In the genomic region with DNA sequence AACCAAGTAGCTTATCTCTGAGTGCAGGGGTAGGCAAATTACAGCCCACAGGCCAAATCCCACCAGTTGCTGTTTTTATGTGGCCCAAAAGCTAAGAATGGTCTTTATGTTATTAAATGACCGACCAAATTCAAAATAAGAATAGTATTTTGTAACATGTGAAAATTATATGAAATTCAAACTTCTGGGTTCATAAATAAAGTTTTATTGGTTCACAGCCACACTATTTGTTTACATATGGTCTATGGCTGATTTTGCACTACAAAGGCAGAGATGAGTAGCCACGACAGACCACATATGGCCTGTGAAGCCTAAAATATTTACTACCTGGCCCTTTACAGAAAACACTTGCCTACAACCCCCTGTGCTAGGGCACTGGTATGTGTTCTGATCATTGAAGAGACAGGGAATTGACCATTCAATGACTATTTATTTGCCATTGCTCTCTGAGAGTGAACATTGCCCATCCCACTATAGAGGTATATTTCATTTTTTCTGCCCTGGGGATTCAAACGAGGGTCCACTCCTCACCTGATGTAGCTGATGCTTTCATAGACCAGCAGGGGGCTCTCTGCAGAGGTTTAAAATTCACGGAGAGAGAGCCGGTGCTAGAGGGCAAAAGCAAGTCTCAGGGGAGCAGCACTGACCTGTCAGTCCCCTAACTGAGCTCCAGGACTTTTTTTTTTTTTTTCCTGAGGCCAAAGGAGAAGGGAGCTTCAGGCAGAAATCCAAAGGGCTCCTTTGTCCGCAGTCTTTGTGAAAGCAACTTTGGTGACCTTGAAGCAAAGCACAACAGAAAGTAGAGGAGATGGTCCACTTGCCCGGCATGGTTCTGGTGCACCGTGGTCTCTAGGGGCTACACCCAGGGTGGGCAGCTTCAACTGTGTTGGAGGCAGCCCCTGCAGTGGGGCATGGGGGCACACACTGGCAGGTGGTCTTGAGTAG, we compare ENCODE assay signal across 9 cellular contexts. TPM values are rescaled to one million over a fixed set of nuclear protein-coding genes. Genes with fewer than 3 reads are reported as not detected.
DNase-seq lines count a peak whose midpoint lies in the region; ATAC-seq, FAIRE-seq and TF ChIP-seq lines count a peak whose summit lies in the region.
"Had no signal": no experiment of that assay in that cellular context is flagged by ENCODE, and none has a peak within 500 bp of the region (broad histone marks: within the 10 kb centered on the region; RNA-seq: fewer than 3 reads in every experiment).

No MANE protein-coding gene starts in this region.

- no peak overlapping the region for H3K4me3 Mint-ChIP-seq in CD4-positive, CD25-positive, alpha-beta regulatory T cell

- no peaks in the 10 kb centered on the region for H3K4me1 ChIP-seq in CD4-positive, CD25-positive, alpha-beta regulatory T cell (ENCODE audit: control insufficient read depth, insufficient read depth, low read length, poor library complexity, severe bottlenecking)
- H3K4me1 ChIP-seq in psoas muscle = no peaks in the 10 kb centered on the region

- no peak for TF ChIP-seq POLR2A in H54 (IDR thresholded peaks at IDR 0.05; ENCODE audit: low read depth, low read length)

- no peaks in the 10 kb centered on the region for H3K9me3 ChIP-seq in CD4-positive, CD25-positive, alpha-beta regulatory T cell (ENCODE audit: control insufficient read depth in 2 of 2, low read length in 2 of 2)
- no peaks in the 10 kb centered on the region for H3K9me3 ChIP-seq in psoas muscle

- TF ChIP-seq CTCF in fibroblast of villous mesenchyme (IDR thresholded peaks at IDR 0.05; ENCODE audit: insufficient read depth, low read depth, low read length) = peak; percentile 82
- TF ChIP-seq CTCF in psoas muscle (IDR thresholded peaks at IDR 0.05) = peak; percentile 54

- ATAC-seq in CD4-positive, CD25-positive, alpha-beta regulatory T cell (ENCODE audit: low read depth in 2 of 2) = peak in 1 of 2 donors; percentile 55
- ATAC-seq in psoas muscle = peak in 1 of 4 donors; percentile 60
- ATAC-seq in GM19035 (IDR thresholded peaks at IDR 0.05; ENCODE audit: unreplicated experiment) = no peak

- no peak overlapping the region for H3K4me3 ChIP-seq in CD4-positive, CD25-positive, alpha-beta regulatory T cell (ENCODE audit: low read depth, low read length)
- H3K4me3 ChIP-seq in fibroblast of villous mesenchyme (ENCODE audit: low read depth, low read length) = no peak overlapping the region
- H3K4me3 ChIP-seq in psoas muscle = no peak overlapping the region

- no peak for FAIRE-seq in H54 (lab: Jason Lieb, UNC)
- FAIRE-seq: islet of Langerhans had no signal

- H3K9me3 Mint-ChIP-seq in CD4-positive, CD25-positive, alpha-beta regulatory T cell = peaks cover 0 to 3% (median 0%) of the 10 kb centered on the region in 7 donors

- no peaks in the 10 kb centered on the region for H3K36me3 ChIP-seq in CD4-positive, CD25-positive, alpha-beta regulatory T cell (ENCODE audit: control insufficient read depth, insufficient read depth, low read length)
- no peaks in the 10 kb centered on the region for H3K36me3 ChIP-seq in psoas muscle (ENCODE audit: insufficient read depth in 1 of 2, low read depth in 1 of 2)

- peaks cover 5% of the 10 kb centered on the region for H3K27me3 ChIP-seq in CD4-positive, CD25-positive, alpha-beta regulatory T cell (ENCODE audit: control insufficient read depth, insufficient read depth, low read length)
- peaks cover 0 to 10% (median 2%) of the 10 kb centered on the region in 3 donors for H3K27me3 ChIP-seq in psoas muscle (ENCODE audit: insufficient read depth in 3 of 3, low read length in 2 of 3)

- H3K36me3 Mint-ChIP-seq in CD4-positive, CD25-positive, alpha-beta regulatory T cell = no peaks in the 10 kb centered on the region

- intact Hi-C loops in psoas muscle (cut with DNase I) = loop anchor here in 1 of 2 donors (1.0 kb wide), 1 partner anchor 80 kb away; no protein-coding TSS in a partner anchor

- 29 to 32% (median 29%) methylated on average over 8 of the region's 8 CpGs for WGBS in psoas muscle, 3 donors

- DNase-seq in CD4-positive, CD25-positive, alpha-beta regulatory T cell = peak; percentile 12 to 51 (median 47)
- DNase-seq in H54 (ENCODE audit: insufficient read length, low spot score) (peak; percentile 47), NCI-H69 (lab: John Stamatoyannopoulos, UW) (peak; percentile 64), activated T-cell treated with anti-CD3 and anti-CD28 coated beads for 4 hours (peak; percentile 38), fibroblast of villous mesenchyme (ENCODE audit: low read depth) (peak; percentile 43), psoas muscle (no peak), H4 (ENCODE audit: low spot score) (no peak)

- no peak overlapping the region for H3K27ac Mint-ChIP-seq in CD4-positive, CD25-positive, alpha-beta regulatory T cell

- peaks cover 27% of the 10 kb centered on the region for H3K27me3 Mint-ChIP-seq in CD4-positive, CD25-positive, alpha-beta regulatory T cell

- no peak overlapping the region for H3K27ac ChIP-seq in CD4-positive, CD25-positive, alpha-beta regulatory T cell (ENCODE audit: insufficient read depth, low read length, poor library complexity, severe bottlenecking)
- no peak overlapping the region for H3K27ac ChIP-seq in psoas muscle

- peaks cover 0 to 5% (median 0%) of the 10 kb centered on the region in 4 donors for H3K4me1 Mint-ChIP-seq in CD4-positive, CD25-positive, alpha-beta regulatory T cell

RNA-seq across cellular contexts. Expression of a gene that starts 7.3 kb away (rescaled TPM):
- 58.9 TPM for total RNA-seq in CD4-positive, CD25-positive, alpha-beta regulatory T cell
- 10 to 100 TPM; 37.3 to 46.5 (median 42.9) TPM for polyA plus RNA-seq in CD4-positive, CD25-positive, alpha-beta regulatory T cell
- total RNA-seq in fibroblast of villous mesenchyme (77.7 and 85.4 TPM in 2 replicates), psoas muscle (10 to 100 TPM; 29.6 to 52.3 (median 49.5) TPM)
- polyA plus RNA-seq in psoas muscle = 100 to 1,000 TPM in 1 of 3 donors, 10 to 100 TPM in 2; 48.2 to 104 (median 58.9) TPM
- total RNA-seq in H4 (2014; rRNA removed; shearing (Covaris generic)) = 55.3 and 64.6 TPM in 2 replicates

RNA-seq across cellular contexts. Expression of a gene that starts 31.7 kb away (rescaled TPM):
- total RNA-seq in CD4-positive, CD25-positive, alpha-beta regulatory T cell = not detected
- polyA plus RNA-seq in CD4-positive, CD25-positive, alpha-beta regulatory T cell = not detected
- total RNA-seq in fibroblast of villous mesenchyme (not detected in 2 replicates), psoas muscle (not detected)
- polyA plus RNA-seq in psoas muscle = under 1 TPM in 1 of 3 donors, not detected in 2; 0.01 TPM
- total RNA-seq in H4 (2014; rRNA removed; shearing (Covaris generic)) = 0.08 and 0.12 TPM in 2 replicates

RNA-seq across cellular contexts. Expression of a gene that starts 46.3 kb away (rescaled TPM):
- total RNA-seq in CD4-positive, CD25-positive, alpha-beta regulatory T cell = 0.25 TPM
- polyA plus RNA-seq in CD4-positive, CD25-positive, alpha-beta regulatory T cell = under 1 TPM in 2 of 4 donors, not detected in 2; 0.22 to 0.32 TPM
- 7.1 and 7.3 TPM in 2 replicates for total RNA-seq in fibroblast of villous mesenchyme
- total RNA-seq in psoas muscle = 1 to 10 TPM; 1.2 to 2.0 (median 1.3) TPM
- polyA plus RNA-seq in psoas muscle = 1 to 10 TPM in 2 of 3 donors, under 1 TPM in 1; 0.82 to 2.1 (median 1.1) TPM
- 0.64 TPM in 1 of 2 replicates, not detected in the other for total RNA-seq in H4 (2014; rRNA removed; shearing (Covaris generic))

RNA-seq across cellular contexts. Expression of a gene that starts 48.9 kb away (rescaled TPM):
- total RNA-seq in CD4-positive, CD25-positive, alpha-beta regulatory T cell = 52.3 TPM
- 1 to 10 TPM; 1.5 to 5.8 (median 4.6) TPM for polyA plus RNA-seq in CD4-positive, CD25-positive, alpha-beta regulatory T cell
- total RNA-seq in fibroblast of villous mesenchyme (9.5 and 11.6 TPM in 2 replicates), psoas muscle (10 to 100 TPM in 1 of 4 donors, 1 to 10 TPM in 3; 8.1 to 11.9 (median 9.3) TPM)
- polyA plus RNA-seq in psoas muscle = 1 to 10 TPM; 4.1 to 8.0 (median 7.4) TPM
- total RNA-seq in H4 (2014; rRNA removed; shearing (Covaris generic)) = 7.2 and 12.9 TPM in 2 replicates

Comparison
In these comparisons a context has a peak if more than half of its experiments do, and no peak if none do; other contexts are left out.
1. DNase-seq: peak in CD4-positive, CD25-positive, alpha-beta regulatory T cell (3 of 3), H54 (single experiment), NCI-H69 (single experiment), activated T-cell treated with anti-CD3 and anti-CD28 coated beads for 4 hours (single experiment) and fibroblast of villous mesenchyme (single experiment); none in psoas muscle (0 of 2) and H4 (single experiment).